In the genomic region with DNA sequence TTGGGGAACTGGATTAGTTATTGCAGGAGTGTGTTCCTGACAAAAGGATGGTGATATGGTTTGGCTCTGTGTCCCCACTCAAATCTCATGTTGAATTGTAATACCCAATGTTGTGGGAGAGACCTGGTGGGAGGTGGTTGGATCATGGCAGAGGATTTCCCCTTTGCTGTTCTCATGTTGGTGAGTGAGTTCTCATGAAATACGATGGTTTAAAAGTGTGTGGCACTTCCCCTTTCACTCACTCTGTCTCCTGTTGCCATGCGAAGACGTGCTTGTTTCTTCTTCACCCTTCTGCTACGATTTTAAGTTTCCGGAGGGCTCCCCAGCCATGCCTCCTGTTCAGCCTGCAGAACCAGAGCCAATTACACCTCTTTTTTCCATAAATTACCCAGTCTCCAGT, we compare ENCODE assay signal across 30 cellular contexts. TPM values are rescaled to one million over a fixed set of nuclear protein-coding genes. Genes with fewer than 3 reads are reported as not detected.
DNase-seq lines count a peak whose midpoint lies in the region; ATAC-seq and TF ChIP-seq lines count a peak whose summit lies in the region.
"Had no signal": no experiment of that assay in that cellular context is flagged by ENCODE, and none has a peak within 500 bp of the region (broad histone marks: within the 10 kb centered on the region; RNA-seq: fewer than 3 reads in every experiment).

No MANE protein-coding gene starts in this region.

- no peak overlapping the region for H2AFZ ChIP-seq in Karpas-422 (ENCODE audit: low read length)

- H3K4me1 ChIP-seq in Karpas-422 (ENCODE audit: low read length) = no peaks in the 10 kb centered on the region

- H3K9me3 Mint-ChIP-seq in CD14-positive monocyte = peaks cover 0 to 11% (median 2%) of the 10 kb centered on the region in 7 donors
- peaks cover 30% of the 10 kb centered on the region for H3K9me3 Mint-ChIP-seq in dendritic cell treated with granulocyte-macrophage colony-stimulating factor and Interleukin-4, amounts not matched to agents 40 ng/mL and 50 ng/mL, for 4 days

- H3K79me2 ChIP-seq in Karpas-422 (ENCODE audit: low read length) = no peaks in the 10 kb centered on the region

- H4K20me1 ChIP-seq in Karpas-422 (ENCODE audit: insufficient read depth, low read depth, low read length) = no peaks in the 10 kb centered on the region
- H4K20me1 ChIP-seq: BLaER1 treated with 17β-estradiol and CSF1 and Interleukin-3, amounts not matched to agents 10 nM and 100 nM had no signal

- DNase-seq in CD14-positive monocyte (ENCODE audit: low spot score) = no peak
- DNase-seq in Karpas-422 = peak; percentile 42
- peak; percentile 62 for DNase-seq in SKM-1 (lab: John Stamatoyannopoulos, UW; ENCODE audit: unreplicated experiment)
- no peak for DNase-seq in NCI-H526 treated with DMSO at 0.1 percent for 48 hours (lab: John Stamatoyannopoulos, UW)
- no peak for DNase-seq in NCI-H1930 (lab: John Stamatoyannopoulos, UW)
- DNase-seq in activated CD4-positive, alpha-beta T cell treated with anti-CD3 and anti-CD28 coated beads, Interleukin-2, amount 50 U/mL, for 1 hour = no peak
- DNase-seq: activated CD4-positive, alpha-beta T cell treated with anti-CD3 and anti-CD28 coated beads, Interleukin-2, amount 50 U/mL, for 48 hours; activated effector memory CD4-positive, alpha-beta T cell treated with Interleukin-2 at 50 U/mL for 16 hours; activated naive CD8-positive, alpha-beta T cell treated with anti-CD3 and anti-CD28 coated beads, Interleukin-2, amount 10 ng/mL, durations not matched to agents 7 days and 5 days; effector CD4-positive, alpha-beta T cell; heart right ventricle; NCI-H1417 treated with DMSO at 0.1 percent for 48 hours; NCI-H524; nephron progenitor cell; posterior cingulate gyrus; stimulated activated CD4-positive, alpha-beta T cell treated with anti-CD3 and anti-CD28 coated beads, Interleukin-15, amount 100 ng/mL, for 24 hours; stimulated activated CD8-positive, alpha-beta memory T cell treated with anti-CD3 and anti-CD28 coated beads, Interleukin-4, amount 100 ng/mL, for 48 hours had no signal

- no peak overlapping the region for H3K9ac ChIP-seq in Karpas-422 (ENCODE audit: low read length)
- H3K9ac ChIP-seq: BLaER1 treated with 17β-estradiol and CSF1 and Interleukin-3, amounts not matched to agents 10 nM and 100 nM had no signal

- no peaks in the 10 kb centered on the region for H3K27me3 ChIP-seq in Karpas-422 (ENCODE audit: low read length)
- H3K27me3 ChIP-seq: BLaER1 treated with 17β-estradiol and CSF1 and Interleukin-3, amounts not matched to agents 10 nM and 100 nM had no signal

- no peak for TF ChIP-seq CTCF in CD14-positive monocyte (IDR thresholded peaks at IDR 0.05)

- intact Hi-C loops in CD14-positive monocyte (cut with micrococcal nuclease) = no loop called here
- intact Hi-C loops in dendritic cell treated with granulocyte-macrophage colony-stimulating factor and Interleukin-4, amounts not matched to agents 40 ng/mL and 50 ng/mL, for 4 days (cut with micrococcal nuclease) = no loop called here

- H3K4me3 ChIP-seq in Karpas-422 (ENCODE audit: low read length) = no peak overlapping the region
- H3K4me3 ChIP-seq: BLaER1 treated with 17β-estradiol and CSF1 and Interleukin-3, amounts not matched to agents 10 nM and 100 nM; heart right ventricle had no signal

- H3K36me3 Mint-ChIP-seq in CD14-positive monocyte = peaks cover 0 to 5% of the 10 kb centered on the region in 2 donors
- H3K36me3 Mint-ChIP-seq in dendritic cell treated with granulocyte-macrophage colony-stimulating factor and Interleukin-4, amounts not matched to agents 40 ng/mL and 50 ng/mL, for 4 days (ENCODE audit: low read depth) = no peaks in the 10 kb centered on the region

- H3K27ac ChIP-seq in Karpas-422 (ENCODE audit: low read length) = no peak overlapping the region
- H3K27ac ChIP-seq: BLaER1 treated with 17β-estradiol and CSF1 and Interleukin-3, amounts not matched to agents 10 nM and 100 nM; heart right ventricle; VCaP had no signal

- no peak overlapping the region for H3K4me2 ChIP-seq in Karpas-422 (ENCODE audit: low read depth, low read length, poor library complexity, severe bottlenecking)

- H3K27me3 Mint-ChIP-seq in CD14-positive monocyte (ENCODE audit: low read depth in 3 of 3) = peaks cover 0 to 3% (median 0%) of the 10 kb centered on the region in 3 donors
- no peaks in the 10 kb centered on the region for H3K27me3 Mint-ChIP-seq in dendritic cell treated with granulocyte-macrophage colony-stimulating factor and Interleukin-4, amounts not matched to agents 40 ng/mL and 50 ng/mL, for 4 days

- H3K27ac Mint-ChIP-seq in CD14-positive monocyte = peak overlapping the region; percentile 85 to 96 (median 94)
- peak overlapping the region; percentile 81 for H3K27ac Mint-ChIP-seq in dendritic cell treated with granulocyte-macrophage colony-stimulating factor and Interleukin-4, amounts not matched to agents 40 ng/mL and 50 ng/mL, for 4 days
- H3K27ac Mint-ChIP-seq: activated naive CD8-positive, alpha-beta T cell treated with anti-CD3 and anti-CD28 coated beads, Interleukin-2, amount 10 ng/mL, durations not matched to agents 7 days and 5 days; mesothelial cell of epicardium; nephron progenitor cell had no signal

- no peak for ATAC-seq in GM18907 (IDR thresholded peaks at IDR 0.05; ENCODE audit: unreplicated experiment)
- ATAC-seq: heart right ventricle, sciatic nerve had no signal

- H3K9me2 ChIP-seq in Karpas-422 (replicated peaks; ENCODE audit: insufficient read depth, low read length) = no peaks in the 10 kb centered on the region

- H3K4me3 Mint-ChIP-seq in CD14-positive monocyte = peak overlapping the region; percentile 9 to 88
- H3K4me3 Mint-ChIP-seq in dendritic cell treated with granulocyte-macrophage colony-stimulating factor and Interleukin-4, amounts not matched to agents 40 ng/mL and 50 ng/mL, for 4 days = no peak overlapping the region
- H3K4me3 Mint-ChIP-seq: activated naive CD8-positive, alpha-beta T cell treated with anti-CD3 and anti-CD28 coated beads, Interleukin-2, amount 10 ng/mL, durations not matched to agents 7 days and 5 days; mesothelial cell of epicardium; nephron progenitor cell had no signal

- no peaks in the 10 kb centered on the region for H3K9me3 ChIP-seq in Karpas-422 (ENCODE audit: low read length)

- peaks cover 38% of the 10 kb centered on the region for H3K4me1 Mint-ChIP-seq in CD14-positive monocyte
- H3K4me1 Mint-ChIP-seq in dendritic cell treated with granulocyte-macrophage colony-stimulating factor and Interleukin-4, amounts not matched to agents 40 ng/mL and 50 ng/mL, for 4 days (ENCODE audit: low read depth) = peaks cover 31% of the 10 kb centered on the region
- H3K4me1 Mint-ChIP-seq: mesothelial cell of epicardium, nephron progenitor cell had no signal

- H3K36me3 ChIP-seq in Karpas-422 (ENCODE audit: insufficient read depth, low read length) = no peaks in the 10 kb centered on the region
- H3K36me3 ChIP-seq: BLaER1 treated with 17β-estradiol and CSF1 and Interleukin-3, amounts not matched to agents 10 nM and 100 nM; heart right ventricle had no signal

RNA-seq across cellular contexts. Expression of gene TREM1, which starts 16.2 kb away (rescaled TPM):
- polyA plus RNA-seq in CD14-positive monocyte = 100 to 1,000 TPM; 175 to 303 TPM
- total RNA-seq in Karpas-422 (2014; rRNA removed; shearing (Covaris generic); ENCODE audit: low replicate concordance) = not detected in 2 replicates
- total RNA-seq: A673; activated naive CD8-positive, alpha-beta T cell treated with anti-CD3 and anti-CD28 coated beads, Interleukin-2, amount 10 ng/mL, durations not matched to agents 7 days and 5 days; fibroblast of villous mesenchyme; HT1080; mesothelial cell of epicardium had no signal

RNA-seq across cellular contexts. Expression of gene NCR2, which starts 32.8 kb away (rescaled TPM):
- not detected for polyA plus RNA-seq in CD14-positive monocyte
- total RNA-seq in Karpas-422 (2014; rRNA removed; shearing (Covaris generic); ENCODE audit: low replicate concordance) = not detected in 2 replicates
- total RNA-seq: A673, cerebellum, epithelial cell of proximal tubule, fibroblast of villous mesenchyme, heart right ventricle, HT1080, LHCN-M2, mesothelial cell of epicardium, OCI-LY7, sciatic nerve had no signal
- polyA plus RNA-seq: heart right ventricle had no signal

Comparison
In these comparisons a context has a peak if more than half of its experiments do, and no peak if none do; other contexts are left out.
1. DNase-seq: peak in Karpas-422 (single experiment) and SKM-1 (single experiment); none in CD14-positive monocyte (single experiment), NCI-H526 treated with DMSO at 0.1 percent for 48 hours (single experiment), NCI-H1930 (0 of 2) and activated CD4-positive, alpha-beta T cell treated with anti-CD3 and anti-CD28 coated beads, Interleukin-2, amount 50 U/mL, for 1 hour (single experiment).